Comparison of ENCODE assay signal across 1 cellular context in genomic region chr3:39166134-39166710, GRCh38.
TF ChIP-seq lines count a peak whose summit lies in the region.

No MANE protein-coding gene starts in this region.

TF ChIP-seq in WTC11, 78 proteins besides CTCF, POLR2A, EP300 and RAD21 (continued from another document):
- TF ChIP-seq, protein P1, sequence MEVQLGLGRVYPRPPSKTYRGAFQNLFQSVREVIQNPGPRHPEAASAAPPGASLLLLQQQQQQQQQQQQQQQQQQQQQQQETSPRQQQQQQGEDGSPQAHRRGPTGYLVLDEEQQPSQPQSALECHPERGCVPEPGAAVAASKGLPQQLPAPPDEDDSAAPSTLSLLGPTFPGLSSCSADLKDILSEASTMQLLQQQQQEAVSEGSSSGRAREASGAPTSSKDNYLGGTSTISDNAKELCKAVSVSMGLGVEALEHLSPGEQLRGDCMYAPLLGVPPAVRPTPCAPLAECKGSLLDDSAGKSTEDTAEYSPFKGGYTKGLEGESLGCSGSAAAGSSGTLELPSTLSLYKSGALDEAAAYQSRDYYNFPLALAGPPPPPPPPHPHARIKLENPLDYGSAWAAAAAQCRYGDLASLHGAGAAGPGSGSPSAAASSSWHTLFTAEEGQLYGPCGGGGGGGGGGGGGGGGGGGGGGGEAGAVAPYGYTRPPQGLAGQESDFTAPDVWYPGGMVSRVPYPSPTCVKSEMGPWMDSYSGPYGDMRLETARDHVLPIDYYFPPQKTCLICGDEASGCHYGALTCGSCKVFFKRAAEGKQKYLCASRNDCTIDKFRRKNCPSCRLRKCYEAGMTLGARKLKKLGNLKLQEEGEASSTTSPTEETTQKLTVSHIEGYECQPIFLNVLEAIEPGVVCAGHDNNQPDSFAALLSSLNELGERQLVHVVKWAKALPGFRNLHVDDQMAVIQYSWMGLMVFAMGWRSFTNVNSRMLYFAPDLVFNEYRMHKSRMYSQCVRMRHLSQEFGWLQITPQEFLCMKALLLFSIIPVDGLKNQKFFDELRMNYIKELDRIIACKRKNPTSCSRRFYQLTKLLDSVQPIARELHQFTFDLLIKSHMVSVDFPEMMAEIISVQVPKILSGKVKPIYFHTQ (CRISPR knock-in tag; IDR thresholded peaks at IDR 0.05) = no peak
- no peak for TF ChIP-seq FOXK1 (CRISPR knock-in tag; IDR thresholded peaks at IDR 0.05)
- TF ChIP-seq, protein P2, sequence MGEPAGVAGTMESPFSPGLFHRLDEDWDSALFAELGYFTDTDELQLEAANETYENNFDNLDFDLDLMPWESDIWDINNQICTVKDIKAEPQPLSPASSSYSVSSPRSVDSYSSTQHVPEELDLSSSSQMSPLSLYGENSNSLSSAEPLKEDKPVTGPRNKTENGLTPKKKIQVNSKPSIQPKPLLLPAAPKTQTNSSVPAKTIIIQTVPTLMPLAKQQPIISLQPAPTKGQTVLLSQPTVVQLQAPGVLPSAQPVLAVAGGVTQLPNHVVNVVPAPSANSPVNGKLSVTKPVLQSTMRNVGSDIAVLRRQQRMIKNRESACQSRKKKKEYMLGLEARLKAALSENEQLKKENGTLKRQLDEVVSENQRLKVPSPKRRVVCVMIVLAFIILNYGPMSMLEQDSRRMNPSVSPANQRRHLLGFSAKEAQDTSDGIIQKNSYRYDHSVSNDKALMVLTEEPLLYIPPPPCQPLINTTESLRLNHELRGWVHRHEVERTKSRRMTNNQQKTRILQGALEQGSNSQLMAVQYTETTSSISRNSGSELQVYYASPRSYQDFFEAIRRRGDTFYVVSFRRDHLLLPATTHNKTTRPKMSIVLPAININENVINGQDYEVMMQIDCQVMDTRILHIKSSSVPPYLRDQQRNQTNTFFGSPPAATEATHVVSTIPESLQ (CRISPR knock-in tag; IDR thresholded peaks at IDR 0.05) = no peak
- no peak for TF ChIP-seq EMX1 (CRISPR knock-in tag; IDR thresholded peaks at IDR 0.05)
- no peak for TF ChIP-seq KAT7 (CRISPR knock-in tag; IDR thresholded peaks at IDR 0.05; ENCODE audit: borderline replicate concordance)
